ENCODE assay signal across 13 cellular contexts in genomic region chr15:99619712-99620111, GRCh38. TPM values are rescaled to one million over a fixed set of nuclear protein-coding genes. Genes with fewer than 3 reads are reported as not detected.
A peak's percentile ranks its signal among the peaks of the same experiment; 100 is the strongest.
DNase-seq lines count a peak whose midpoint lies in the region; TF ChIP-seq lines count a peak whose summit lies in the region.
"Had no signal": no experiment of that assay in that cellular context is flagged by ENCODE, and none has a peak within 500 bp of the region (broad histone marks: within the 10 kb centered on the region; RNA-seq: fewer than 3 reads in every experiment).

No MANE protein-coding gene starts in this region.

- H3K27ac ChIP-seq in HL-60 (replicated peaks) (peak overlapping the region; percentile 7; the same call in 1 of the 2 replicates), neutrophil (peak overlapping the region; percentile 79), thyroid gland (no peak overlapping the region)
- H3K27ac ChIP-seq: BLaER1, KMS-11, ovary had no signal

- intact Hi-C loops in thyroid gland (cut with DNase I): no loop called here

- H3K36me3 ChIP-seq in neutrophil: no peaks in the 10 kb centered on the region
- no peaks in the 10 kb centered on the region for H3K36me3 ChIP-seq in thyroid gland
- H3K36me3 ChIP-seq: ovary had no signal

- H3K4me1 ChIP-seq in neutrophil (ENCODE audit: control insufficient read depth in 1 of 2, insufficient read depth in 1 of 2, low read depth in 1 of 2, low read length in 1 of 2) (peaks cover 58 to 77% of the 10 kb centered on the region in 2 experiments), thyroid gland (peaks cover 6 to 19% of the 10 kb centered on the region in 2 donors)
- H3K4me1 ChIP-seq: BLaER1 had no signal

- TF ChIP-seq CTCF in AG10803 (conservative IDR thresholded peaks at IDR 0.05; ENCODE audit: low read length) (no peak), HL-60 (IDR thresholded peaks at IDR 0.05; ENCODE audit: insufficient read depth, low read length) (no peak), epithelial cell of esophagus (IDR thresholded peaks at IDR 0.05; ENCODE audit: insufficient read depth, low read depth, low read length, missing control alignments) (no peak), neutrophil (IDR thresholded peaks at IDR 0.05) (no peak), thyroid gland (IDR thresholded peaks at IDR 0.05) (no peak)

- H3K27me3 ChIP-seq in HL-60 (ENCODE audit: insufficient read depth, poor library complexity, severe bottlenecking): no peaks in the 10 kb centered on the region
- H3K27me3 ChIP-seq in neutrophil: no peaks in the 10 kb centered on the region
- H3K27me3 ChIP-seq in thyroid gland: no peaks in the 10 kb centered on the region
- H3K27me3 ChIP-seq: BLaER1, ovary had no signal

- H3K4me3 ChIP-seq in AG10803 (ENCODE audit: low read length): no peak overlapping the region
- no peak overlapping the region for H3K4me3 ChIP-seq in HL-60 (replicated peaks; ENCODE audit: insufficient read depth, low read length)
- no peak overlapping the region for H3K4me3 ChIP-seq in epithelial cell of esophagus (ENCODE audit: low read length)
- peak overlapping the region; percentile 13 to 18 for H3K4me3 ChIP-seq in neutrophil (ENCODE audit: low read depth in 1 of 2, low read length in 1 of 2)
- no peak overlapping the region for H3K4me3 ChIP-seq in thyroid gland (replicated peaks in 1 of 3)
- H3K4me3 ChIP-seq: BLaER1, ovary had no signal

- WGBS in thyroid gland, 2 donors: 92 to 95% methylated on average over 2 of the region's 2 CpGs

- no peak for TF ChIP-seq POLR2A in thyroid gland (IDR thresholded peaks at IDR 0.05)

- H3K9me3 ChIP-seq in neutrophil (no peaks in the 10 kb centered on the region), thyroid gland (no peaks in the 10 kb centered on the region)
- H3K9me3 ChIP-seq: ovary had no signal

- peak; percentile 45 for DNase-seq in AG10803 (ENCODE audit: low read depth)
- DNase-seq in HL-60 (ENCODE audit: low read depth in 1 of 2, low spot score in 1 of 2): peak; percentile 9 to 11
- peak; percentile 21 for DNase-seq in epithelial cell of esophagus (ENCODE audit: low read depth)
- no peak for DNase-seq in GM19238 (ENCODE audit: insufficient read length, low spot score)
- DNase-seq in thyroid gland: no peak
- DNase-seq in ureter (ENCODE audit: low spot score): no peak
- no peak for DNase-seq in activated CD4-positive, alpha-beta T cell treated with anti-CD3 and anti-CD28 coated beads for 48 hours
- DNase-seq: activated naive CD4-positive, alpha-beta T cell; NCI-H187 treated with DMSO at 0.1 percent for 48 hours; ovary had no signal

RNA-seq across cellular contexts. Expression of gene MEF2A, which starts 53.9 kb away (rescaled TPM):
- total RNA-seq in thyroid gland (100 to 1,000 TPM in 2 of 4 donors, 10 to 100 TPM in 2; 55.3 to 155 (median 105) TPM), ureter (74.2 TPM)

Comparison
In these comparisons a context has a peak if more than half of its experiments do, and no peak if none do; other contexts are left out.
1. DNase-seq: peak in AG10803 (single experiment), HL-60 (2 of 2) and epithelial cell of esophagus (single experiment); none in GM19238 (single experiment), thyroid gland (0 of 2), ureter (single experiment) and activated CD4-positive, alpha-beta T cell treated with anti-CD3 and anti-CD28 coated beads for 48 hours (single experiment).
2. H3K4me3 ChIP-seq: peak in neutrophil (2 of 2); none in AG10803 (single experiment), HL-60 (single experiment), epithelial cell of esophagus (single experiment) and thyroid gland (0 of 3).
3. H3K27ac ChIP-seq: peak in HL-60 (single experiment) and neutrophil (single experiment); none in thyroid gland (0 of 3).